10 cellular contexts compared by ENCODE assay signal in the genomic region with DNA sequence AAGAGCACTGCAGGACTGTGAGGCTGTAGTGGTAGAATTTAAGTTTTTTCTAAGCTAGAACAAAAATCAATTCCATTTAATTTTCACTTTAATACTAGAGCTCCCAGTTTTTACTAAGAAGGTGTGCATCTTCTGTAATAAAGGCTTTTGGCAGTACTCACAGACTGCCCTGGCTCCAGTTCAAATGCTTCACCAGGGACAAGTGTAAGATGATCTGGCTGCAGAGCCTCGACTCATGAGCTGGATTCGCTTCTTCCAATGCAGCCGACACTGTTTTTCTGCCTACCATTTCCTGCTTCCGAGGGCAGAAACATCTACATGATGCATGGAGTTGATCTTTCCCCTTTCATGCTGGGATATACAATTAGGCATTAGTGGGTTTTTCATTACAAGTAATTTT.
DNase-seq lines count a peak whose midpoint lies in the region; TF ChIP-seq lines count a peak whose summit lies in the region.
"Had no signal": no experiment of that assay in that cellular context is flagged by ENCODE, and none has a peak within 500 bp of the region (broad histone marks: within the 10 kb centered on the region; RNA-seq: fewer than 3 reads in every experiment).

No MANE protein-coding gene starts in this region.

- H3K27me3 ChIP-seq in tibial nerve, result no peaks in the 10 kb centered on the region

- peak; percentile 49 for DNase-seq in HT1080 (ENCODE audit: low read depth)
- DNase-seq in NCI-H510A treated with DMSO at 0.1 percent for 48 hours (lab: John Stamatoyannopoulos, UW), result peak; percentile 79
- DNase-seq in fibroblast of the conjunctiva (ENCODE audit: low read depth), result peak; percentile 77
- peak; percentile 28 to 48 for DNase-seq in tibial nerve (ENCODE audit: low spot score in 2 of 2)
- no peak for DNase-seq in LoVo (ENCODE audit: low spot score)
- DNase-seq in mucosa of gallbladder (ENCODE audit: low spot score), result no peak
- no peak for DNase-seq in hepatic stellate cell (ENCODE audit: low spot score)
- DNase-seq: effector CD8-positive, alpha-beta T cell; Kasumi-1 had no signal

- H3K27ac ChIP-seq in tibial nerve, result no peak overlapping the region
- H3K27ac ChIP-seq: parathyroid adenoma had no signal

- peaks cover 0 to 44% (median 0%) of the 10 kb centered on the region in 3 donors for H3K36me3 ChIP-seq in tibial nerve

- no peaks in the 10 kb centered on the region for H3K9me3 ChIP-seq in tibial nerve

- TF ChIP-seq EP300 in tibial nerve (IDR thresholded peaks at IDR 0.05), result no peak

- WGBS in tibial nerve, 2 donors, result 40 to 64% methylated on average over 4 of the region's 4 CpGs

- no peak for TF ChIP-seq CTCF in tibial nerve (IDR thresholded peaks at IDR 0.05)

- H3K4me3 ChIP-seq in tibial nerve, result no peak overlapping the region

- H3K4me1 ChIP-seq in tibial nerve, result peaks cover 0 to 23% (median 8%) of the 10 kb centered on the region in 4 donors

- no peak for TF ChIP-seq POLR2A in tibial nerve (IDR thresholded peaks at IDR 0.05)

Comparison
In these comparisons a context has a peak if more than half of its experiments do, and no peak if none do; other contexts are left out.
1. DNase-seq: peak in HT1080 (single experiment), NCI-H510A treated with DMSO at 0.1 percent for 48 hours (single experiment), fibroblast of the conjunctiva (single experiment) and tibial nerve (2 of 2); none in LoVo (single experiment), mucosa of gallbladder (single experiment) and hepatic stellate cell (single experiment).